1 cellular context compared by ENCODE assay signal in genomic region chrX:46575991-46576392, GRCh38.
TF ChIP-seq lines count a peak whose summit lies in the region.

No MANE protein-coding gene starts in this region.

TF ChIP-seq in HepG2, 621 proteins besides CTCF, POLR2A, EP300 and RAD21 (continued from another document):
- no peak for TF ChIP-seq TFDP1 (CRISPR knock-in tag; IDR thresholded peaks at IDR 0.05; ENCODE audit: borderline replicate concordance)
- TF ChIP-seq CBX5 (CRISPR knock-in tag; IDR thresholded peaks at IDR 0.05; ENCODE audit: borderline replicate concordance), result no peak
- no peak for TF ChIP-seq ZNF354B (CRISPR knock-in tag; IDR thresholded peaks at IDR 0.05)
- TF ChIP-seq TGIF2 (CRISPR knock-in tag; IDR thresholded peaks at IDR 0.05), result 0 out of 2 replicates have a peak, but pooled peaks have one; percentile 2
- TF ChIP-seq CEBPB (IDR thresholded peaks at IDR 0.05; ENCODE audit: borderline replicate concordance, low read depth, low read length), result peak; percentile 77; the same call in 1 of the 2 replicates
- TF ChIP-seq SAP130 (CRISPR knock-in tag; IDR thresholded peaks at IDR 0.05; ENCODE audit: low read depth), result peak; percentile 51
- TF ChIP-seq HES4 (CRISPR knock-in tag; IDR thresholded peaks at IDR 0.05; ENCODE audit: borderline replicate concordance), result no peak
- TF ChIP-seq FOXP1 (IDR thresholded peaks at IDR 0.05), result no peak
- TF ChIP-seq FOXP1 (CRISPR knock-in tag; IDR thresholded peaks at IDR 0.05), result no peak
- no peak for TF ChIP-seq KAT8 (CRISPR knock-in tag; IDR thresholded peaks at IDR 0.05)
- no peak for TF ChIP-seq ARNT (IDR thresholded peaks at IDR 0.05)
- TF ChIP-seq THYN1 (CRISPR knock-in tag; IDR thresholded peaks at IDR 0.05; ENCODE audit: borderline replicate concordance, low read depth), result no peak
- peak; percentile 43 for TF ChIP-seq HNRNPK (IDR thresholded peaks at IDR 0.05; ENCODE audit: low read depth, low read length, poor library complexity, severe bottlenecking)
- 0 out of 2 replicates have a peak, but pooled peaks have one; percentile 23 for TF ChIP-seq YEATS4 (CRISPR knock-in tag; IDR thresholded peaks at IDR 0.05; ENCODE audit: borderline replicate concordance)
- TF ChIP-seq ZNF136 (CRISPR knock-in tag; IDR thresholded peaks at IDR 0.05; ENCODE audit: low read depth), result no peak
- no peak for TF ChIP-seq SRF (IDR thresholded peaks at IDR 0.05; ENCODE audit: low read depth, low read length)
- no peak for TF ChIP-seq CENPBD1 (CRISPR knock-in tag; IDR thresholded peaks at IDR 0.05; ENCODE audit: borderline replicate concordance, low read depth)
- TF ChIP-seq PCBP2 (optimal IDR thresholded peaks at IDR 0.05; ENCODE audit: low read depth, low read length, poor library complexity, severe bottlenecking), result peak; percentile 34
- TF ChIP-seq ZNF646 (CRISPR knock-in tag; IDR thresholded peaks at IDR 0.05), result 0 out of 2 replicates have a peak, but pooled peaks have one; percentile 47
- no peak for TF ChIP-seq ZZZ3 (CRISPR knock-in tag; IDR thresholded peaks at IDR 0.05; ENCODE audit: borderline replicate concordance)
- no peak for TF ChIP-seq SOX6 (IDR thresholded peaks at IDR 0.05)
- TF ChIP-seq SOX6 (CRISPR knock-in tag; IDR thresholded peaks at IDR 0.05), result 0 out of 2 replicates have a peak, but pooled peaks have one; percentile 13
- 0 out of 2 replicates have a peak, but pooled peaks have one; percentile 21 for TF ChIP-seq ARID4A (CRISPR knock-in tag; IDR thresholded peaks at IDR 0.05; ENCODE audit: borderline replicate concordance)
- no peak for TF ChIP-seq CREM (IDR thresholded peaks at IDR 0.05)
- no peak for TF ChIP-seq CREM (CRISPR knock-in tag; IDR thresholded peaks at IDR 0.05)
- no peak for TF ChIP-seq MED13 (CRISPR knock-in tag; IDR thresholded peaks at IDR 0.05)
- peak; percentile 68 for TF ChIP-seq ZNF281 (CRISPR knock-in tag; IDR thresholded peaks at IDR 0.05; ENCODE audit: borderline replicate concordance)
- TF ChIP-seq FOXA1 (IDR thresholded peaks at IDR 0.05), result no peak
- TF ChIP-seq FOXA1 (CRISPR knock-in tag; IDR thresholded peaks at IDR 0.05), result no peak
- no peak for TF ChIP-seq ZNF816 (CRISPR knock-in tag; IDR thresholded peaks at IDR 0.05; ENCODE audit: borderline replicate concordance)
- peak; percentile 28; the same call in 1 of the 2 replicates for TF ChIP-seq MAX (IDR thresholded peaks at IDR 0.05)
- TF ChIP-seq NFIC (IDR thresholded peaks at IDR 0.05; ENCODE audit: low read length), result no peak
